ENCODE assay signal across 8 cellular contexts in genomic region chrX:320126-320783, GRCh38. TPM values are rescaled to one million over a fixed set of nuclear protein-coding genes. Genes with fewer than 3 reads are reported as not detected.
DNase-seq lines count a peak whose midpoint lies in the region; ATAC-seq and TF ChIP-seq lines count a peak whose summit lies in the region.

No MANE protein-coding gene starts in this region.

- no peak overlapping the region for H3K27ac ChIP-seq in coronary artery

- no peak for ATAC-seq in stimulated activated naive CD8-positive, alpha-beta T cell treated with anti-CD3 and anti-CD28 coated beads, Interleukin-15, Interleukin-2, amounts not matched to agents 100 U/mL and 50 U/mL, for 24 hours
- ATAC-seq in mucosa of descending colon (no peak), GM21723 (IDR thresholded peaks at IDR 0.05; ENCODE audit: unreplicated experiment) (no peak), GM18517 (IDR thresholded peaks at IDR 0.05; ENCODE audit: unreplicated experiment) (no peak)

- H3K4me1 ChIP-seq in mucosa of descending colon (ENCODE audit: low read depth), result peaks cover 16% of the 10 kb centered on the region

- no peaks in the 10 kb centered on the region for H3K9me3 ChIP-seq in mucosa of descending colon

- H3K27me3 Mint-ChIP-seq in stimulated activated naive CD8-positive, alpha-beta T cell treated with anti-CD3 and anti-CD28 coated beads, Interleukin-15, Interleukin-2, amounts not matched to agents 100 ng/mL and 50 ng/mL, for 24 hours, result no peaks in the 10 kb centered on the region

- peaks cover 3% of the 10 kb centered on the region for H3K36me3 ChIP-seq in mucosa of descending colon (ENCODE audit: low read depth)

- no peak for DNase-seq in stimulated activated naive CD8-positive, alpha-beta T cell treated with anti-CD3 and anti-CD28 coated beads, Interleukin-15, Interleukin-2, amounts not matched to agents 100 U/mL and 50 U/mL, for 24 hours
- DNase-seq in coronary artery (ENCODE audit: low spot score) (no peak), mucosa of descending colon (peak; percentile 38 to 66 (median 59)), NCI-H1694 treated with DMSO at 0.1 percent for 48 hours (lab: John Stamatoyannopoulos, UW) (no peak), NCI-H82 treated with DMSO at 0.1 percent for 48 hours (lab: John Stamatoyannopoulos, UW; ENCODE audit: unreplicated experiment) (no peak)

- no peaks in the 10 kb centered on the region for H3K36me3 Mint-ChIP-seq in stimulated activated naive CD8-positive, alpha-beta T cell treated with anti-CD3 and anti-CD28 coated beads, Interleukin-15, Interleukin-2, amounts not matched to agents 100 ng/mL and 50 ng/mL, for 24 hours (ENCODE audit: low read depth)

- TF ChIP-seq CTCF in coronary artery (IDR thresholded peaks at IDR 0.05), result no peak
- no peak for TF ChIP-seq CTCF in mucosa of descending colon (IDR thresholded peaks at IDR 0.05)

- peak overlapping the region; percentile 70 for H3K27ac Mint-ChIP-seq in stimulated activated naive CD8-positive, alpha-beta T cell treated with anti-CD3 and anti-CD28 coated beads, Interleukin-15, Interleukin-2, amounts not matched to agents 100 ng/mL and 50 ng/mL, for 24 hours

- H3K4me3 ChIP-seq in coronary artery, result peak overlapping the region; percentile 88
- no peak overlapping the region for H3K4me3 ChIP-seq in mucosa of descending colon

- H3K4me3 Mint-ChIP-seq in stimulated activated naive CD8-positive, alpha-beta T cell treated with anti-CD3 and anti-CD28 coated beads, Interleukin-15, Interleukin-2, amounts not matched to agents 100 ng/mL and 50 ng/mL, for 24 hours, result peak overlapping the region; percentile 84

- H3K9me3 Mint-ChIP-seq in stimulated activated naive CD8-positive, alpha-beta T cell treated with anti-CD3 and anti-CD28 coated beads, Interleukin-15, Interleukin-2, amounts not matched to agents 100 ng/mL and 50 ng/mL, for 24 hours, result no peaks in the 10 kb centered on the region

- H3K4me1 Mint-ChIP-seq in stimulated activated naive CD8-positive, alpha-beta T cell treated with anti-CD3 and anti-CD28 coated beads, Interleukin-15, Interleukin-2, amounts not matched to agents 100 ng/mL and 50 ng/mL, for 24 hours (ENCODE audit: low read depth), result peaks cover 36% of the 10 kb centered on the region

- intact Hi-C loops in mucosa of descending colon (cut with DNase I, micrococcal nuclease), result no loop called here

RNA-seq across cellular contexts. Expression of gene GTPBP6, which starts 1.7 kb away (rescaled TPM):
- total RNA-seq in mucosa of descending colon, result 10 to 100 TPM; 49.8 to 55.8 (median 54.1) TPM

RNA-seq across cellular contexts. Expression of gene PLCXD1, which starts 39.1 kb away (rescaled TPM):
- total RNA-seq in mucosa of descending colon, result 10 to 100 TPM; 12.6 to 20.7 (median 13.8) TPM

Comparison
In these comparisons a context has a peak if more than half of its experiments do, and no peak if none do; other contexts are left out.
1. DNase-seq: peak in mucosa of descending colon (3 of 3); none in stimulated activated naive CD8-positive, alpha-beta T cell treated with anti-CD3 and anti-CD28 coated beads, Interleukin-15, Interleukin-2, amounts not matched to agents 100 U/mL and 50 U/mL, for 24 hours (single experiment), coronary artery (single experiment), NCI-H1694 treated with DMSO at 0.1 percent for 48 hours (single experiment) and NCI-H82 treated with DMSO at 0.1 percent for 48 hours (single experiment).